In genomic region chr4:48906283-48907173, GRCh38 we compare ENCODE assay signal across 8 cellular contexts. TPM values are rescaled to one million over a fixed set of nuclear protein-coding genes. Genes with fewer than 3 reads are reported as not detected.
DNase-seq lines count a peak whose midpoint lies in the region; ATAC-seq and TF ChIP-seq lines count a peak whose summit lies in the region.

OCIAD2 (minus strand) TSS chr4:48906774; CDS start chr4:48904549, 2,225 bp downstream.

- H3K27ac Mint-ChIP-seq in CD4-positive, alpha-beta T cell = peak within 1 kb of the TSS; percentile 92
- peak within 1 kb of the TSS; percentile 68 for H3K27ac Mint-ChIP-seq in nephron progenitor cell

- POLR2A ChIA-PET in CD4-positive, alpha-beta T cell (lab: Charles Lee) = interaction anchor here (0.8 to 2.3 kb wide), 9 partner anchors 17 to 565 kb away, joined by 3 to 35 read pairs (median 4); partner anchors contain the start of genes FRYL, OCIAD1 and SLAIN2

- no peaks in the 10 kb centered on the region for H3K27me3 Mint-ChIP-seq in CD4-positive, alpha-beta T cell
- H3K27me3 Mint-ChIP-seq in nephron progenitor cell (ENCODE audit: low read depth, poor library complexity) = peaks cover 4% of the 10 kb centered on the region

- TF ChIP-seq CTCF in CD4-positive, alpha-beta T cell (IDR thresholded peaks at IDR 0.05) = peak; percentile 62
- TF ChIP-seq CTCF in nephron progenitor cell (IDR thresholded peaks at IDR 0.05) = no peak

- H3K4me1 ChIP-seq in stomach smooth muscle (ENCODE audit: control insufficient read depth, insufficient read depth, low read length) = peaks cover 12% of the 10 kb centered on the region

- H3K4me1 Mint-ChIP-seq in CD4-positive, alpha-beta T cell (ENCODE audit: low read depth) = peaks cover 49% of the 10 kb centered on the region
- H3K4me1 Mint-ChIP-seq in nephron progenitor cell = peaks cover 23% of the 10 kb centered on the region

- H3K9me3 ChIP-seq in CD4-positive, alpha-beta T cell (ENCODE audit: control insufficient read depth, low read length) = no peaks in the 10 kb centered on the region
- no peaks in the 10 kb centered on the region for H3K9me3 ChIP-seq in stomach smooth muscle (ENCODE audit: control insufficient read depth in 2 of 2, low read length in 2 of 2)

- ATAC-seq in CD4-positive, alpha-beta T cell (ENCODE audit: poor library complexity) = peak; percentile 97
- ATAC-seq in GM19395 (IDR thresholded peaks at IDR 0.05; ENCODE audit: unreplicated experiment) (peak; percentile 96), HG03558 (IDR thresholded peaks at IDR 0.05; ENCODE audit: extremely low read depth, unreplicated experiment) (peak; percentile 84), esophagus mucosa (peak; percentile 53)

- H3K27ac ChIP-seq in CD4-positive, alpha-beta T cell (ENCODE audit: low read depth, low read length) = peak within 1 kb of the TSS; percentile 82
- H3K27ac ChIP-seq in stomach smooth muscle (ENCODE audit: low read length) = no peak within 1 kb of the TSS

- peak within 1 kb of the TSS; percentile 92 for H3K4me3 Mint-ChIP-seq in CD4-positive, alpha-beta T cell
- H3K4me3 Mint-ChIP-seq in nephron progenitor cell = peak within 1 kb of the TSS; percentile 94

- no peaks in the 10 kb centered on the region for H3K27me3 ChIP-seq in CD4-positive, alpha-beta T cell (ENCODE audit: control insufficient read depth, insufficient read depth, low read length)
- peaks cover 0 to 2% of the 10 kb centered on the region in 2 donors for H3K27me3 ChIP-seq in stomach smooth muscle (ENCODE audit: control insufficient read depth in 1 of 2, insufficient read depth in 2 of 2, low read length in 2 of 2)

- H3K9me3 Mint-ChIP-seq in CD4-positive, alpha-beta T cell = no peaks in the 10 kb centered on the region
- no peaks in the 10 kb centered on the region for H3K9me3 Mint-ChIP-seq in nephron progenitor cell

- intact Hi-C loops in CD4-positive, alpha-beta T cell (cut with DNase I, micrococcal nuclease) = loop anchor here (1.0 to 10.0 kb wide), 9 partner anchors 41 to 772 kb away; partner anchors contain the start of genes FRYL (in 1 of the 2), OCIAD1 (in 1 of the 2), SLAIN2 (in 1 of the 2) and TXK (in 1 of the 2)

- H3K9ac ChIP-seq in stomach smooth muscle (ENCODE audit: low read length in 2 of 2) = peak within 1 kb of the TSS; percentile 47 to 55

- peaks cover 0 to 5% of the 10 kb centered on the region in 2 donors for H3K36me3 ChIP-seq in stomach smooth muscle (ENCODE audit: control insufficient read depth in 2 of 2, insufficient read depth in 2 of 2, low read length in 2 of 2)

- peak within 1 kb of the TSS; percentile 45 to 77 for H3K4me3 ChIP-seq in stomach smooth muscle (ENCODE audit: low read length in 2 of 2)

- DNase-seq in CD4-positive, alpha-beta T cell = peak; percentile 70 to 89 (median 84)
- DNase-seq in NCI-H774 (lab: John Stamatoyannopoulos, UW) (peak; percentile 88), activated T-cell treated with anti-CD3 and anti-CD28 coated beads for 1 hour (ENCODE audit: low read depth) (peak; percentile 76), nephron progenitor cell (peak; percentile 57)

- CTCF ChIA-PET in CD4-positive, alpha-beta T cell (lab: Charles Lee) = interaction anchor here (0.6 to 1.3 kb wide), 7 partner anchors 8 to 328 kb away, joined by 3 to 14 read pairs (median 4); partner anchors contain the start of gene FRYL

- peaks cover 44% of the 10 kb centered on the region for H3K36me3 Mint-ChIP-seq in CD4-positive, alpha-beta T cell (ENCODE audit: low read depth)
- peaks cover 27% of the 10 kb centered on the region for H3K36me3 Mint-ChIP-seq in nephron progenitor cell (ENCODE audit: low read depth)

RNA-seq across cellular contexts. Expression of gene OCIAD2, which starts in this region (rescaled TPM):
- total RNA-seq in CD4-positive, alpha-beta T cell = 10 to 100 TPM; 77.0 to 91.1 TPM
- total RNA-seq in esophagus mucosa = 32.8 TPM
